Comparison of ENCODE assay signal across 16 cellular contexts in genomic region chr1:42927274-42927841, GRCh38. TPM values are rescaled to one million over a fixed set of nuclear protein-coding genes. Genes with fewer than 3 reads are reported as not detected.
DNase-seq lines count a peak whose midpoint lies in the region; ATAC-seq, FAIRE-seq and TF ChIP-seq lines count a peak whose summit lies in the region.
"Had no signal": no experiment of that assay in that cellular context is flagged by ENCODE, and none has a peak within 500 bp of the region (broad histone marks: within the 10 kb centered on the region; RNA-seq: fewer than 3 reads in every experiment).

No MANE protein-coding gene starts in this region.

- TF ChIP-seq POLR2A in heart left ventricle (IDR thresholded peaks at IDR 0.05), result no peak
- TF ChIP-seq POLR2A in GM12892 (IDR thresholded peaks at IDR 0.05; ENCODE audit: low read depth, low read length), result no peak

- WGBS in heart left ventricle, 4 donors, result 93 to 99% (median 94%) methylated on average over 8 of the region's 8 CpGs

- H3K9me3 Mint-ChIP-seq in type B pancreatic cell, result no peaks in the 10 kb centered on the region

- no peaks in the 10 kb centered on the region for H3K27me3 ChIP-seq in right atrium auricular region
- H3K27me3 ChIP-seq in heart left ventricle, result no peaks in the 10 kb centered on the region
- H3K27me3 ChIP-seq: colonic mucosa had no signal

- H3K4me3 Mint-ChIP-seq in T-helper 17 cell (no peak overlapping the region), type B pancreatic cell (peak overlapping the region; percentile 65)

- H3K4me1 Mint-ChIP-seq in T-helper 17 cell (peaks cover 49% of the 10 kb centered on the region), type B pancreatic cell (ENCODE audit: unreplicated experiment) (peaks cover 28% of the 10 kb centered on the region)

- H3K9me3 ChIP-seq in right atrium auricular region, result no peaks in the 10 kb centered on the region
- H3K9me3 ChIP-seq in heart left ventricle, result no peaks in the 10 kb centered on the region
- no peaks in the 10 kb centered on the region for H3K9me3 ChIP-seq in T-helper 17 cell (ENCODE audit: control insufficient read depth, low read length, poor library complexity, severe bottlenecking)
- H3K9me3 ChIP-seq: colonic mucosa had no signal

- DNase-seq in right atrium auricular region (ENCODE audit: low spot score), result peak; percentile 30
- no peak for DNase-seq in heart left ventricle
- DNase-seq in T-helper 17 cell, result no peak
- DNase-seq in islet precursor cell, result peak; percentile 45
- no peak for DNase-seq in type B pancreatic cell (ENCODE audit: extremely low spot score, unreplicated experiment)
- DNase-seq in effector CD8-positive, alpha-beta T cell (lab: John Stamatoyannopoulos, UW), result no peak
- no peak for DNase-seq in GM12892 (ENCODE audit: insufficient read length)
- DNase-seq: activated CD4-positive, alpha-beta T cell treated with anti-CD3 and anti-CD28 coated beads for 1 hour; anterior cingulate cortex; colonic mucosa; midbrain; NCI-H1417 treated with DMSO at 0.1 percent for 48 hours; NCI-H2227 treated with DMSO at 0.1 percent for 48 hours had no signal

- H3K27me3 Mint-ChIP-seq in T-helper 17 cell (no peaks in the 10 kb centered on the region), type B pancreatic cell (peaks cover under 1% of the 10 kb centered on the region)
- H3K27me3 Mint-ChIP-seq: progenitor cell of endocrine pancreas had no signal

- H3K27ac Mint-ChIP-seq in T-helper 17 cell (peak overlapping the region; percentile 77), type B pancreatic cell (peak overlapping the region; percentile 95)
- H3K27ac Mint-ChIP-seq: progenitor cell of endocrine pancreas had no signal

- intact Hi-C loops in heart left ventricle (cut with DNase I), result loop anchor here in 2 of 10 donors (10.0 kb wide), 3 partner anchors 153 to 457 kb away; partner anchors contain the start of genes MED8 (in 1 of the 2), SZT2 (in 1 of the 2) and YBX1 (in 1 of the 2)

- TF ChIP-seq CTCF in right atrium auricular region (IDR thresholded peaks at IDR 0.05) (no peak), heart left ventricle (IDR thresholded peaks at IDR 0.05) (no peak), type B pancreatic cell (conservative IDR thresholded peaks at IDR 0.05) (no peak)

- ATAC-seq in heart left ventricle (no peak), T-helper 17 cell (no peak), HG03095 (IDR thresholded peaks at IDR 0.05; ENCODE audit: unreplicated experiment) (no peak)
- ATAC-seq: Right ventricle myocardium inferior had no signal

- H3K27ac ChIP-seq in right atrium auricular region, result no peak overlapping the region
- no peak overlapping the region for H3K27ac ChIP-seq in heart left ventricle
- H3K27ac ChIP-seq: colonic mucosa had no signal

- peaks cover 7% of the 10 kb centered on the region for H3K36me3 ChIP-seq in right atrium auricular region
- H3K36me3 ChIP-seq in heart left ventricle, result peaks cover 0 to 46% (median 39%) of the 10 kb centered on the region in 9 donors

- H3K36me3 Mint-ChIP-seq in T-helper 17 cell (ENCODE audit: low read depth) (peaks cover 13% of the 10 kb centered on the region), type B pancreatic cell (peaks cover 28% of the 10 kb centered on the region)

- no peak for FAIRE-seq in GM12892 (lab: Jason Lieb, UNC)

- H3K4me1 ChIP-seq in right atrium auricular region, result peaks cover 0 to 13% of the 10 kb centered on the region in 2 donors
- peaks cover 0 to 34% (median 9%) of the 10 kb centered on the region in 12 donors for H3K4me1 ChIP-seq in heart left ventricle

- H3K4me3 ChIP-seq in right atrium auricular region (no peak overlapping the region), heart left ventricle (no peak overlapping the region)
- H3K4me3 ChIP-seq: colonic mucosa had no signal

RNA-seq across cellular contexts. Expression of gene SLC2A1, which starts 31.3 kb away (rescaled TPM):
- 10 to 100 TPM; 25.0 to 51.5 TPM for total RNA-seq in right atrium auricular region
- total RNA-seq in heart left ventricle, result 10 to 100 TPM; 19.0 to 88.1 (median 29.9) TPM
- polyA plus RNA-seq in heart left ventricle, result 100 to 1,000 TPM in 1 of 2 donors, 10 to 100 TPM in 1; 10.6 to 196 TPM
- 10 to 100 TPM; 63.7 to 79.0 TPM for total RNA-seq in T-helper 17 cell
- total RNA-seq in type B pancreatic cell (ENCODE audit: low replicate concordance), result 192 and 706 TPM in 2 replicates
- 45.9 TPM for polyA plus RNA-seq in GM12892 (2012; ENCODE audit: missing spikeins)

Comparison
In these comparisons a context has a peak if more than half of its experiments do, and no peak if none do; other contexts are left out.
1. DNase-seq: peak in right atrium auricular region (single experiment) and islet precursor cell (single experiment); none in heart left ventricle (0 of 5), T-helper 17 cell (0 of 3), type B pancreatic cell (single experiment), effector CD8-positive, alpha-beta T cell (single experiment) and GM12892 (single experiment).